ENCODE assay signal across 12 cellular contexts in the genomic region with DNA sequence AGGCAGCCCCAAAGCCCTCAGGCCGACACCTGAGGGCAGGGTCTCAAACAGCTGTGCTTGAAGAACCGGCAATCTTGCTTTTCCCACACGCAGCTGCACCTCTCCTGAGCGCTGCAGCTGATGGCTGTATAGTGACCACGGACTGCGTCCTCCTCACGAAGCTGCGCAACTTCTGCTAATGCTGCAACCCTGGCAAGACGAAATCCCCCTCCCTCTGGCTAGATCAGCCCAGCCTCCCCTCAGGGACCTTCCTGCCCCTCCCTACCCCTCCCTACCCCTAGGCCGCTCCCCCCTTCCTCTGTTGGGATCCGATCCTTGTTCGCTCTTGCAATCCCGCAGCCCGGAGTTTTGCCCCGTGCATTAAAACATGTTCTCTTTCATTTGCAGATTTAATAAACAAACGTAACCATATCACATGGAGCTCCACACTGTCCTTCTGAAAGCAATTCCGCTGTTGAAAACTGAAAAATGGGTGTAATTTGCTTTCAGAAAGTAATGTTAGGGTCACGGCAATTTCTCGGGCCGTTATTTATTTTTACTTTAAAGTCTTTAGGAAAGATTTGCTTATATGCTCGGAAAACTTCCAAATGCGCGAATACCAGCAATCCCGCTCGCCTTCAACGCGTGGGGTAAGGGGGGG. TPM values are rescaled to one million over a fixed set of nuclear protein-coding genes. Genes with fewer than 3 reads are reported as not detected.
A peak's percentile ranks its signal among the peaks of the same experiment; 100 is the strongest.
DNase-seq lines count a peak whose midpoint lies in the region; ATAC-seq and TF ChIP-seq lines count a peak whose summit lies in the region.
"Had no signal": no experiment of that assay in that cellular context is flagged by ENCODE, and none has a peak within 500 bp of the region (broad histone marks: within the 10 kb centered on the region; RNA-seq: fewer than 3 reads in every experiment).

No MANE protein-coding gene starts in this region.

- WGBS in esophagus squamous epithelium, 2 donors: 1 to 5% methylated on average over 21 to 22 of the region's 27 CpGs

- DNase-seq in activated CD4-positive, alpha-beta T cell treated with anti-CD3 and anti-CD28 coated beads, Interleukin-2, amount 10 ng/mL, durations not matched to agents 24 days and 14 days: no peak
- no peak for DNase-seq in activated CD4-positive, alpha-beta T cell treated with anti-CD3 and anti-CD28 coated beads for 48 hours
- DNase-seq in HFFc6 (no peak), esophagus squamous epithelium (lab: John Stamatoyannopoulos, UW) (no peak), OCI-M1 (lab: John Stamatoyannopoulos, UW) (no peak)
- no peak for DNase-seq in central memory CD4-positive, alpha-beta T cell
- DNase-seq: activated effector memory CD4-positive, alpha-beta T cell treated with anti-CD3 and anti-CD28 coated beads, Interleukin-2, amount 50 U/mL, for 16 hours; AML-193; T-helper 9 cell had no signal

- peak in 1 of 4 donors; percentile 19 for TF ChIP-seq POLR2A in esophagus squamous epithelium (IDR thresholded peaks at IDR 0.05)

- peak overlapping the region; percentile 67 for H3K27ac Mint-ChIP-seq in activated CD4-positive, alpha-beta T cell treated with anti-CD3 and anti-CD28 coated beads, Interleukin-2, amount 10 ng/mL, durations not matched to agents 24 days and 14 days
- H3K27ac Mint-ChIP-seq in HFFc6: no peak overlapping the region

- intact Hi-C loops in activated CD4-positive, alpha-beta T cell treated with anti-CD3 and anti-CD28 coated beads, Interleukin-2, amount 10 ng/mL, durations not matched to agents 24 days and 14 days (cut with micrococcal nuclease): loop anchor here (2.0 to 5.0 kb wide), 3 partner anchors 136 to 1555 kb away; a partner anchor contains a TSS
- intact Hi-C loops in esophagus squamous epithelium (cut with DNase I): loop anchor here (10.0 kb wide), 1 partner anchor 498 kb away; no protein-coding TSS in a partner anchor

- H3K4me2 ChIP-seq in skeletal muscle satellite cell (ENCODE audit: low read length): peak overlapping the region; percentile 81

- peaks cover 6% of the 10 kb centered on the region for H3K36me3 Mint-ChIP-seq in activated CD4-positive, alpha-beta T cell treated with anti-CD3 and anti-CD28 coated beads, Interleukin-2, amount 10 ng/mL, durations not matched to agents 24 days and 14 days (ENCODE audit: low read depth)
- H3K36me3 Mint-ChIP-seq in HFFc6 (ENCODE audit: low read depth): peaks cover 11% of the 10 kb centered on the region; the same call in 1 of the 2 replicates

- peaks cover 7% of the 10 kb centered on the region for H3K4me1 Mint-ChIP-seq in activated CD4-positive, alpha-beta T cell treated with anti-CD3 and anti-CD28 coated beads, Interleukin-2, amount 10 ng/mL, durations not matched to agents 24 days and 14 days
- H3K4me1 Mint-ChIP-seq in HFFc6 (ENCODE audit: low read depth): peaks cover 6% of the 10 kb centered on the region

- peaks cover 0 to 8% (median 0%) of the 10 kb centered on the region in 3 donors for H3K36me3 ChIP-seq in esophagus squamous epithelium
- H3K36me3 ChIP-seq in skeletal muscle satellite cell (ENCODE audit: insufficient read depth, low read length): no peaks in the 10 kb centered on the region

- H3K27ac ChIP-seq in esophagus squamous epithelium: peak overlapping the region; percentile 82 to 96 (median 94)

- H3K4me3 ChIP-seq in esophagus squamous epithelium (peak overlapping the region; percentile 70 to 75 (median 71)), skeletal muscle satellite cell (ENCODE audit: low read length) (peak overlapping the region; percentile 62)

- H3K4me1 ChIP-seq in esophagus squamous epithelium: peaks cover 3 to 70% (median 4%) of the 10 kb centered on the region in 3 donors
- H3K4me1 ChIP-seq in skeletal muscle satellite cell (ENCODE audit: control insufficient read depth, insufficient read depth, low read length): peaks cover 30% of the 10 kb centered on the region

- TF ChIP-seq CTCF in HFFc6 (IDR thresholded peaks at IDR 0.05): no peak
- no peak for TF ChIP-seq CTCF in esophagus squamous epithelium (IDR thresholded peaks at IDR 0.05)

- H3K27me3 ChIP-seq in esophagus squamous epithelium: peaks cover 0 to 100% (median 30%) of the 10 kb centered on the region in 4 donors
- peaks cover 97% of the 10 kb centered on the region for H3K27me3 ChIP-seq in skeletal muscle satellite cell (ENCODE audit: control insufficient read depth, insufficient read depth, low read length)

- no peak overlapping the region for H3K4me3 Mint-ChIP-seq in activated CD4-positive, alpha-beta T cell treated with anti-CD3 and anti-CD28 coated beads, Interleukin-2, amount 10 ng/mL, durations not matched to agents 24 days and 14 days
- peak overlapping the region; percentile 24; the same call in 1 of the 2 replicates for H3K4me3 Mint-ChIP-seq in HFFc6

- peaks cover 88% of the 10 kb centered on the region for H3K27me3 Mint-ChIP-seq in activated CD4-positive, alpha-beta T cell treated with anti-CD3 and anti-CD28 coated beads, Interleukin-2, amount 10 ng/mL, durations not matched to agents 24 days and 14 days
- H3K27me3 Mint-ChIP-seq in HFFc6 (ENCODE audit: insufficient read depth): peaks cover 89% of the 10 kb centered on the region

- H3K9me3 ChIP-seq in esophagus squamous epithelium: no peaks in the 10 kb centered on the region
- no peaks in the 10 kb centered on the region for H3K9me3 ChIP-seq in skeletal muscle satellite cell (replicated peaks; ENCODE audit: low read length)

- no peak overlapping the region for H3K9ac ChIP-seq in skeletal muscle satellite cell (ENCODE audit: low read depth, low read length)

- no peak for ATAC-seq in GM19452 (IDR thresholded peaks at IDR 0.05; ENCODE audit: unreplicated experiment)

- H3K9me3 Mint-ChIP-seq in activated CD4-positive, alpha-beta T cell treated with anti-CD3 and anti-CD28 coated beads, Interleukin-2, amount 10 ng/mL, durations not matched to agents 24 days and 14 days: peaks cover 9% of the 10 kb centered on the region
- H3K9me3 Mint-ChIP-seq in HFFc6: peaks cover 15% of the 10 kb centered on the region

RNA-seq across cellular contexts. Expression of a gene that starts 4.8 kb away (rescaled TPM):
- total RNA-seq in activated CD4-positive, alpha-beta T cell treated with anti-CD3 and anti-CD28 coated beads, Interleukin-2, amount 10 ng/mL, durations not matched to agents 24 days and 14 days: not detected in 2 replicates
- total RNA-seq in HFFc6 (2021; fragmentation: NEBNext Ultra II Directional; extraction: Animal tissue kit (Norgen Biotek cat#: 25700)): under 1 TPM in 5 of 6 experiments, not detected in 1; 0.10 to 0.35 (median 0.24) TPM
- 100 to 1,000 TPM in 2 of 4 donors, 10 to 100 TPM in 2; 70.1 to 152 (median 100) TPM for total RNA-seq in esophagus squamous epithelium
- 1.7 and 2.0 TPM in 2 replicates for total RNA-seq in skeletal muscle satellite cell (2012; rRNA removed)
- total RNA-seq: renal cortical epithelial cell had no signal

Comparison
In these comparisons a context has a peak if more than half of its experiments do, and no peak if none do; other contexts are left out.
1. RNA of a gene that starts 4.8 kb away (total RNA-seq): 70.1 to 152 TPM in esophagus squamous epithelium; 0.10 to 0.35 TPM in HFFc6 and not detected in activated CD4-positive, alpha-beta T cell treated with anti-CD3 and anti-CD28 coated beads, Interleukin-2, amount 10 ng/mL, durations not matched to agents 24 days and 14 days; every median in the first group is over 10 times any median in the second.